Comparison of ENCODE assay signal across 30 cellular contexts in the genomic region with DNA sequence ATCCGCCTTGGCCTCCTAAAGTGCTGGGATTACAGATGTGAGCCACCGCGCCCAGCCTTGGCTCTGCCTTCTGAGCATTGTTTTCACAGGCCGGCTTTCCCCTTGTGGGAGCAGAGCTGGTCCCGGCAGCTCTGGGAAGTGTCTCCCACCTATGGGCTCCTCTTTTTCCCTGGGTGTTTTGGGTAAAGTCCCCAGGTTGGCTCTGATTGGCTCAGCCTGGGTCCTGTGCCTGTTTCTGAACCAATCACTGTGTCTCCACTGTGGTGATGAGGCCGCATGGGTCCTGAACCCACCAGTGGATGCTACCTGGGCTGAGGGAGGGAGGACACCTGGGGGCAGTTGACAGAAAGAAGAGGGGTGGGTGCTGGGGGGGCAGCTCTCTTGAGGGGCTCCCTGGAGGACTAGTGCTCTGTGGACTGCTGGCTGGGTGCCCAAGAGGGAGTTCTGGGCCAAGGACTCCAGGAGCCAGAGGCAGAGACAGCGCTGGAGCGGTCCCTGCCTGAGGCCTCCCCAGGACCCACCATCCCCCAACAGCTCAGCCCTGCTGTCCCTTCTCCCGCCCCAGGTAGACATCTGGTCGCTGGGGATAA. TPM values are rescaled to one million over a fixed set of nuclear protein-coding genes. Genes with fewer than 3 reads are reported as not detected.
"Had no signal": no experiment of that assay in that cellular context is flagged by ENCODE, and none has a peak within 500 bp of the region (broad histone marks: within the 10 kb centered on the region; RNA-seq: fewer than 3 reads in every experiment).

No MANE protein-coding gene starts in this region.

- FAIRE-seq: colon, keratinocyte had no signal

- H3K9me3 Mint-ChIP-seq: endodermal cell; memory B cell; natural killer cell treated with Interleukin-12 subunit alpha and Interleukin-12 subunit beta and Interleukin-15 and Interleukin-18, amount 100 ng/mL, for 72 hours; neural crest cell; stimulated activated memory B cell treated with anti-CD40 and anti-IgM and Interleukin-4, amounts not matched to agents 10 μg/mL and 1 μg/mL and 100 μg/mL, for 72 hours; stimulated activated naive CD8-positive, alpha-beta T cell treated with anti-CD3 and anti-CD28 coated beads, Interleukin-15, Interleukin-2, amounts not matched to agents 100 ng/mL and 50 ng/mL, for 24 hours had no signal

- H3K27ac Mint-ChIP-seq: endodermal cell; memory B cell; natural killer cell treated with Interleukin-12 subunit alpha and Interleukin-12 subunit beta and Interleukin-15 and Interleukin-18, amount 100 ng/mL, for 72 hours; stimulated activated memory B cell treated with anti-CD40 and anti-IgM and Interleukin-4, amounts not matched to agents 10 μg/mL and 1 μg/mL and 100 μg/mL, for 72 hours; stimulated activated naive CD8-positive, alpha-beta T cell treated with anti-CD3 and anti-CD28 coated beads, Interleukin-15, Interleukin-2, amounts not matched to agents 100 ng/mL and 50 ng/mL, for 24 hours had no signal

- H3K36me3 Mint-ChIP-seq: natural killer cell treated with Interleukin-12 subunit alpha and Interleukin-12 subunit beta and Interleukin-15 and Interleukin-18, amount 100 ng/mL, for 72 hours had no signal

- H3K27me3 Mint-ChIP-seq: memory B cell; natural killer cell treated with Interleukin-12 subunit alpha and Interleukin-12 subunit beta and Interleukin-15 and Interleukin-18, amount 100 ng/mL, for 72 hours; stimulated activated memory B cell treated with anti-CD40 and anti-IgM and Interleukin-4, amounts not matched to agents 10 μg/mL and 1 μg/mL and 100 μg/mL, for 72 hours; stimulated activated naive CD8-positive, alpha-beta T cell treated with anti-CD3 and anti-CD28 coated beads, Interleukin-15, Interleukin-2, amounts not matched to agents 100 ng/mL and 50 ng/mL, for 24 hours had no signal

- H3K4me1 ChIP-seq: gastrocnemius medialis, prostate gland, spleen, vagina had no signal

- H3K27ac ChIP-seq: epithelial cell of prostate, gastrocnemius medialis, prostate gland, skin epidermis, spleen, vagina had no signal

- H3K4me3 ChIP-seq: gastrocnemius medialis, lung, prostate gland, skin epidermis, spleen, vagina had no signal

- H3K4me1 Mint-ChIP-seq: endodermal cell; memory B cell; neural crest cell; stimulated activated memory B cell treated with anti-CD40 and anti-IgM and Interleukin-4, amounts not matched to agents 10 μg/mL and 1 μg/mL and 100 μg/mL, for 72 hours had no signal

- DNase-seq: effector CD8-positive, alpha-beta T cell; endodermal cell; foreskin fibroblast; gastrocnemius medialis; head of caudate nucleus; spleen; stimulated activated CD4-positive, alpha-beta T cell treated with anti-CD3 and anti-CD28 coated beads, Interleukin-4, amount 100 ng/mL, for 4 hours; trophoblast cell had no signal

- H3K9me3 ChIP-seq: gastrocnemius medialis, prostate gland, spleen, vagina had no signal

- H3K4me3 Mint-ChIP-seq: endodermal cell; memory B cell; natural killer cell treated with Interleukin-12 subunit alpha and Interleukin-12 subunit beta and Interleukin-15 and Interleukin-18, amount 100 ng/mL, for 72 hours; neural crest cell; stimulated activated memory B cell treated with anti-CD40 and anti-IgM and Interleukin-4, amounts not matched to agents 10 μg/mL and 1 μg/mL and 100 μg/mL, for 72 hours; stimulated activated naive CD8-positive, alpha-beta T cell treated with anti-CD3 and anti-CD28 coated beads, Interleukin-15, Interleukin-2, amounts not matched to agents 100 ng/mL and 50 ng/mL, for 24 hours had no signal

- H3K27me3 ChIP-seq: gastrocnemius medialis, spleen, vagina had no signal

- ATAC-seq: esophagus mucosa; gastrocnemius medialis; left lobe of liver; natural killer cell treated with Interleukin-12 subunit alpha and Interleukin-12 subunit beta and Interleukin-15 and Interleukin-18, amount 100 ng/mL, for 72 hours; right cardiac atrium; stimulated activated memory B cell treated with anti-CD40 and anti-IgM and Interleukin-4, amounts not matched to agents 10 μg/mL and 1 μg/mL and 100 μg/mL, for 72 hours had no signal

RNA-seq across cellular contexts. Expression of gene NCCRP1, which starts 19.6 kb away (rescaled TPM):
- total RNA-seq: gastrocnemius medialis; glomerular endothelial cell; liver; mononuclear cell; natural killer cell treated with Interleukin-12 subunit alpha and Interleukin-12 subunit beta and Interleukin-15 and Interleukin-18, amount 100 ng/mL, for 72 hours; neural crest cell; osteoblast; right cardiac atrium had no signal
- polyA plus RNA-seq: liver, right cardiac atrium had no signal

RNA-seq across cellular contexts. Expression of gene SYCN, which starts 26.9 kb away (rescaled TPM):
- total RNA-seq: endodermal cell; esophagus mucosa; gastrocnemius medialis; glomerular endothelial cell; liver; lung; mononuclear cell; natural killer cell treated with Interleukin-12 subunit alpha and Interleukin-12 subunit beta and Interleukin-15 and Interleukin-18, amount 100 ng/mL, for 72 hours; neural crest cell; osteoblast; renal cortical epithelial cell; right cardiac atrium; spleen; ureter; vagina had no signal
- polyA plus RNA-seq: keratinocyte, liver, right cardiac atrium, spleen, thymus had no signal
